13 cellular contexts compared by ENCODE assay signal in genomic region chr3:138082992-138083386, GRCh38. TPM values are rescaled to one million over a fixed set of nuclear protein-coding genes. Genes with fewer than 3 reads are reported as not detected.
DNase-seq lines count a peak whose midpoint lies in the region; ATAC-seq and TF ChIP-seq lines count a peak whose summit lies in the region.
"Had no signal": no experiment of that assay in that cellular context is flagged by ENCODE, and none has a peak within 500 bp of the region (broad histone marks: within the 10 kb centered on the region; RNA-seq: fewer than 3 reads in every experiment).

No MANE protein-coding gene starts in this region.

- peak; percentile 6 for ATAC-seq in GM18870 (IDR thresholded peaks at IDR 0.05; ENCODE audit: unreplicated experiment)

- H3K9ac ChIP-seq in Karpas-422 (ENCODE audit: low read length): no peak overlapping the region

- H3K27ac ChIP-seq in KOPT-K1 (ENCODE audit: low read depth, low read length, poor library complexity, severe bottlenecking) (peak overlapping the region; percentile 48), Karpas-422 (ENCODE audit: low read length) (no peak overlapping the region)

- H3K27me3 ChIP-seq in Karpas-422 (ENCODE audit: low read length): no peaks in the 10 kb centered on the region; the same call in 1 of the 2 replicates

- no peak overlapping the region for H2AFZ ChIP-seq in Karpas-422 (ENCODE audit: low read length)

- no peaks in the 10 kb centered on the region for H3K9me2 ChIP-seq in Karpas-422 (replicated peaks; ENCODE audit: insufficient read depth, low read length)

- no peaks in the 10 kb centered on the region for H4K20me1 ChIP-seq in Karpas-422 (ENCODE audit: insufficient read depth, low read depth, low read length)

- no peak for TF ChIP-seq CTCF in fibroblast of mammary gland (conservative IDR thresholded peaks at IDR 0.05; ENCODE audit: control insufficient read depth, insufficient read depth, low read depth, low read length)

- no peak overlapping the region for H3K4me3 ChIP-seq in fibroblast of mammary gland (ENCODE audit: control insufficient read depth, low read depth, low read length)
- no peak overlapping the region for H3K4me3 ChIP-seq in Karpas-422 (ENCODE audit: low read length)
- H3K4me3 ChIP-seq: lung had no signal

- no peak overlapping the region for H3K4me2 ChIP-seq in Karpas-422 (ENCODE audit: low read depth, low read length, poor library complexity, severe bottlenecking)

- no peaks in the 10 kb centered on the region for H3K79me2 ChIP-seq in Karpas-422 (ENCODE audit: low read length)

- DNase-seq in A172 (ENCODE audit: low spot score) (peak; percentile 10), fibroblast of mammary gland (ENCODE audit: low read depth) (peak; percentile 36), Kasumi-1 (lab: John Stamatoyannopoulos, UW) (no peak), NCI-H1436 treated with DMSO at 0.1 percent for 48 hours (lab: John Stamatoyannopoulos, UW) (no peak), Karpas-422 (no peak)
- DNase-seq in activated effector memory CD4-positive, alpha-beta T cell treated with anti-CD3 and anti-CD28 coated beads, Interleukin-2, amount 50 U/mL, for 16 hours: no peak
- DNase-seq: activated CD8-positive, alpha-beta memory T cell treated with anti-CD3 and anti-CD28 coated beads, Interleukin-2, amount 50 U/mL, for 48 hours; C1 segment of cervical spinal cord; right cardiac atrium; SW 1271 had no signal

- H3K4me1 ChIP-seq in Karpas-422 (ENCODE audit: low read length): no peaks in the 10 kb centered on the region

- no peaks in the 10 kb centered on the region for H3K9me3 ChIP-seq in KOPT-K1 (ENCODE audit: insufficient read depth, low read length, poor library complexity, severe bottlenecking)
- H3K9me3 ChIP-seq in Karpas-422 (ENCODE audit: low read length): no peaks in the 10 kb centered on the region

- H3K36me3 ChIP-seq in KOPT-K1 (ENCODE audit: insufficient read depth, low read length) (no peaks in the 10 kb centered on the region), Karpas-422 (ENCODE audit: insufficient read depth, low read length) (no peaks in the 10 kb centered on the region)

RNA-seq across cellular contexts. Expression of gene DZIP1L, which starts 32.4 kb away (rescaled TPM):
- total RNA-seq in A172 (2014; rRNA removed; shearing (Covaris generic)): 10.7 and 14.4 TPM in 2 replicates
- total RNA-seq in Karpas-422 (2014; rRNA removed; shearing (Covaris generic); ENCODE audit: low replicate concordance): not detected in 2 replicates

RNA-seq across cellular contexts. Expression of gene A4GNT, which starts 49.2 kb away (rescaled TPM):
- not detected in 2 replicates for total RNA-seq in A172 (2014; rRNA removed; shearing (Covaris generic))
- not detected in 2 replicates for total RNA-seq in Karpas-422 (2014; rRNA removed; shearing (Covaris generic); ENCODE audit: low replicate concordance)
- total RNA-seq: right cardiac atrium had no signal

Comparison
In these comparisons a context has a peak if more than half of its experiments do, and no peak if none do; other contexts are left out.
1. DNase-seq: peak in A172 (single experiment) and fibroblast of mammary gland (single experiment); none in Kasumi-1 (0 of 2), activated effector memory CD4-positive, alpha-beta T cell treated with anti-CD3 and anti-CD28 coated beads, Interleukin-2, amount 50 U/mL, for 16 hours (single experiment), NCI-H1436 treated with DMSO at 0.1 percent for 48 hours (single experiment) and Karpas-422 (single experiment).
2. RNA of gene DZIP1L, which starts 32.4 kb away (total RNA-seq): 10.7 to 14.4 TPM in A172; not detected in Karpas-422; every median in the first group is over 10 times any median in the second.